ENCODE assay signal across 22 cellular contexts in genomic region chr3:45793482-45794176, GRCh38. TPM values are rescaled to one million over a fixed set of nuclear protein-coding genes. Genes with fewer than 3 reads are reported as not detected.
A peak's percentile ranks its signal among the peaks of the same experiment; 100 is the strongest.
DNase-seq lines count a peak whose midpoint lies in the region; ATAC-seq and TF ChIP-seq lines count a peak whose summit lies in the region.
"Had no signal": no experiment of that assay in that cellular context is flagged by ENCODE, and none has a peak within 500 bp of the region (broad histone marks: within the 10 kb centered on the region; RNA-seq: fewer than 3 reads in every experiment).

No MANE protein-coding gene starts in this region.

- peaks cover 0 to 43% of the 10 kb centered on the region in 2 donors for H3K27me3 ChIP-seq in tibial nerve

- 48 to 54% methylated on average over 9 of the region's 9 CpGs for WGBS in tibial nerve, 2 donors

- H3K27ac ChIP-seq in coronary artery (no peak overlapping the region), tibial nerve (no peak overlapping the region)
- H3K27ac ChIP-seq: RWPE1 had no signal

- H3K9me3 ChIP-seq in mucosa of descending colon (peaks cover 2% of the 10 kb centered on the region), tibial nerve (peaks cover 0 to 14% (median 5%) of the 10 kb centered on the region in 4 donors)
- H3K9me3 ChIP-seq: breast epithelium had no signal

- H3K4me3 ChIP-seq in coronary artery, result no peak overlapping the region
- H3K4me3 ChIP-seq in mucosa of descending colon, result no peak overlapping the region
- no peak overlapping the region for H3K4me3 ChIP-seq in tibial nerve
- H3K4me3 ChIP-seq: breast epithelium had no signal

- TF ChIP-seq CTCF in coronary artery (IDR thresholded peaks at IDR 0.05) (no peak), mucosa of descending colon (IDR thresholded peaks at IDR 0.05) (no peak), tibial nerve (IDR thresholded peaks at IDR 0.05) (no peak)

- no peak for TF ChIP-seq EP300 in tibial nerve (IDR thresholded peaks at IDR 0.05)

- no peaks in the 10 kb centered on the region for H3K36me3 ChIP-seq in mucosa of descending colon (ENCODE audit: low read depth)
- H3K36me3 ChIP-seq in tibial nerve, result no peaks in the 10 kb centered on the region
- H3K36me3 ChIP-seq: breast epithelium had no signal

- intact Hi-C loops in mucosa of descending colon (cut with DNase I, micrococcal nuclease), result no loop called here

- peak; percentile 31 for ATAC-seq in mucosa of descending colon
- ATAC-seq: HepG2, SK-N-SH treated with all-trans-retinoic acid at 6 μM for 48 hours, WTC11 had no signal

- H3K4me1 ChIP-seq in mucosa of descending colon (ENCODE audit: low read depth), result peaks cover 11% of the 10 kb centered on the region
- peaks cover 0 to 20% (median 10%) of the 10 kb centered on the region in 4 donors for H3K4me1 ChIP-seq in tibial nerve
- H3K4me1 ChIP-seq: breast epithelium had no signal

- DNase-seq in D341Med (ENCODE audit: low spot score) (peak; percentile 28), M059J (ENCODE audit: low read depth) (peak; percentile 54), coronary artery (ENCODE audit: low spot score) (peak; percentile 19), mucosa of descending colon (no peak), tibial nerve (ENCODE audit: low spot score in 2 of 2) (no peak), NCI-H2227 (lab: John Stamatoyannopoulos, UW; ENCODE audit: unreplicated experiment) (no peak), NCI-H446 treated with DMSO at 0.1 percent for 48 hours (lab: John Stamatoyannopoulos, UW) (no peak), T-helper 2 cell (no peak)
- DNase-seq: activated CD4-positive, alpha-beta T cell treated with anti-CD3 and anti-CD28 coated beads, Interleukin-2, amount 50 U/mL, for 48 hours; activated T-cell treated with anti-CD3 and anti-CD28 coated beads for 4 hours; DMS79 treated with DMSO at 0.1 percent for 48 hours; MM.1S; NCI-H1436 treated with DMSO at 0.1 percent for 48 hours; NCI-H524 treated with DMSO at 0.1 percent for 48 hours; stimulated activated CD4-positive, alpha-beta T cell treated with anti-CD3 and anti-CD28 coated beads, Interleukin-12 subunit alpha, Interleukin-12 subunit beta, amount 100 ng/mL, for 4 hours; trophoblast cell had no signal

- no peak for TF ChIP-seq POLR2A in tibial nerve (IDR thresholded peaks at IDR 0.05)

RNA-seq across cellular contexts. Expression of gene SLC6A20, which starts 2.7 kb away (rescaled TPM):
- total RNA-seq in M059J (2014; rRNA removed; shearing (Covaris generic)), result 0.02 and 1.7 TPM in 2 replicates
- total RNA-seq in mucosa of descending colon (1 to 10 TPM in 2 of 3 donors, under 1 TPM in 1; 0.29 to 2.4 (median 1.2) TPM), tibial nerve (10 to 100 TPM; 13.4 to 26.1 (median 21.5) TPM)
- total RNA-seq: HepG2, pulmonary artery endothelial cell had no signal

RNA-seq across cellular contexts. Expression of gene LZTFL1, which starts 48.3 kb away (rescaled TPM):
- total RNA-seq in M059J (2014; rRNA removed; shearing (Covaris generic)), result 15.9 and 18.0 TPM in 2 replicates
- total RNA-seq in mucosa of descending colon (10 to 100 TPM; 12.6 to 16.5 (median 16.4) TPM), tibial nerve (10 to 100 TPM; 12.6 to 32.2 (median 21.3) TPM)

Comparison
In these comparisons a context has a peak if more than half of its experiments do, and no peak if none do; other contexts are left out.
1. DNase-seq: peak in D341Med (single experiment), M059J (single experiment) and coronary artery (single experiment); none in mucosa of descending colon (0 of 3), tibial nerve (0 of 2), NCI-H2227 (single experiment), NCI-H446 treated with DMSO at 0.1 percent for 48 hours (single experiment) and T-helper 2 cell (0 of 5).